ENCODE assay signal across 1 cellular context in genomic region chr1:84506002-84506728, GRCh38.
TF ChIP-seq lines count a peak whose summit lies in the region.

Gene GNG5 (minus strand): TSS chr1:84506581. CDS start chr1:84506091, 490 bp downstream.
Gene SPATA1 (plus strand): TSS chr1:84506386. CDS start chr1:84516360, 9,974 bp downstream.

TF ChIP-seq in HepG2, 621 proteins besides CTCF, POLR2A, EP300 and RAD21 (continued from another document):
- TF ChIP-seq ZNF878 (CRISPR knock-in tag; IDR thresholded peaks at IDR 0.05) (peak; percentile 94), MEIS1 (CRISPR knock-in tag; IDR thresholded peaks at IDR 0.05; ENCODE audit: borderline replicate concordance) (no peak), POGZ (CRISPR knock-in tag; IDR thresholded peaks at IDR 0.05) (peak; percentile 36; the same call in 1 of the 2 replicates), ZNF12 (CRISPR knock-in tag; IDR thresholded peaks at IDR 0.05) (peak; percentile 50; the same call in 1 of the 2 replicates), SALL2 (CRISPR knock-in tag; IDR thresholded peaks at IDR 0.05) (0 out of 2 replicates have a peak, but pooled peaks have one; percentile 44), ZNF562 (CRISPR knock-in tag; IDR thresholded peaks at IDR 0.05; ENCODE audit: borderline replicate concordance) (no peak), ZNF274 (CRISPR knock-in tag; IDR thresholded peaks at IDR 0.05) (no peak), ZNF75D (CRISPR knock-in tag; IDR thresholded peaks at IDR 0.05; ENCODE audit: borderline replicate concordance) (0 out of 2 replicates have a peak, but pooled peaks have one; percentile 36), ZNF788 (CRISPR knock-in tag; IDR thresholded peaks at IDR 0.05; ENCODE audit: borderline replicate concordance) (peak; percentile 54; the same call in 1 of the 2 replicates), HNRNPL (IDR thresholded peaks at IDR 0.05; ENCODE audit: low read depth, low read length) (peak; percentile 20; the same call in 1 of the 2 replicates), ZNF781 (CRISPR knock-in tag; IDR thresholded peaks at IDR 0.05; ENCODE audit: borderline replicate concordance, not compliant biosample characterization) (no peak), DNMT3B (CRISPR knock-in tag; conservative IDR thresholded peaks at IDR 0.05) (peak; percentile 22; the same call in 1 of the 2 replicates), NR2F6 (IDR thresholded peaks at IDR 0.05) (peak; percentile 67), NR2F6 (CRISPR knock-in tag; IDR thresholded peaks at IDR 0.05) (peak; percentile 66), IRX3 (CRISPR knock-in tag; IDR thresholded peaks at IDR 0.05; ENCODE audit: borderline replicate concordance, low read depth) (0 out of 2 replicates have a peak, but pooled peaks have one; percentile 50), NR2F2 (IDR thresholded peaks at IDR 0.05; ENCODE audit: borderline replicate concordance, low read depth) (peak; percentile 43; the same call in 1 of the 2 replicates), MEF2D (CRISPR knock-in tag; IDR thresholded peaks at IDR 0.05) (no peak; the same call in 1 of the 2 replicates), ZNF710 (CRISPR knock-in tag; IDR thresholded peaks at IDR 0.05; ENCODE audit: borderline replicate concordance) (peak; percentile 77; the same call in 1 of the 2 replicates), HDAC1 (CRISPR knock-in tag; IDR thresholded peaks at IDR 0.05) (peak; percentile 53), MED13 (CRISPR knock-in tag; IDR thresholded peaks at IDR 0.05) (peak; percentile 20; the same call in 1 of the 2 replicates), ESRRA (CRISPR knock-in tag; IDR thresholded peaks at IDR 0.05; ENCODE audit: low read depth) (0 out of 2 replicates have a peak, but pooled peaks have one; percentile 9), PHB2 (IDR thresholded peaks at IDR 0.05; ENCODE audit: partially characterized antibody) (no peak), HDAC6 (IDR thresholded peaks at IDR 0.05; ENCODE audit: low read depth, low read length) (no peak), FOXC1 (CRISPR knock-in tag; IDR thresholded peaks at IDR 0.05; ENCODE audit: borderline replicate concordance) (peak; percentile 62; the same call in 1 of the 2 replicates), PITX1 (CRISPR knock-in tag; IDR thresholded peaks at IDR 0.05) (peak; percentile 15; the same call in 1 of the 2 replicates), GABPB1 (CRISPR knock-in tag; IDR thresholded peaks at IDR 0.05) (peak; percentile 81)
- TF ChIP-seq, protein P1, sequence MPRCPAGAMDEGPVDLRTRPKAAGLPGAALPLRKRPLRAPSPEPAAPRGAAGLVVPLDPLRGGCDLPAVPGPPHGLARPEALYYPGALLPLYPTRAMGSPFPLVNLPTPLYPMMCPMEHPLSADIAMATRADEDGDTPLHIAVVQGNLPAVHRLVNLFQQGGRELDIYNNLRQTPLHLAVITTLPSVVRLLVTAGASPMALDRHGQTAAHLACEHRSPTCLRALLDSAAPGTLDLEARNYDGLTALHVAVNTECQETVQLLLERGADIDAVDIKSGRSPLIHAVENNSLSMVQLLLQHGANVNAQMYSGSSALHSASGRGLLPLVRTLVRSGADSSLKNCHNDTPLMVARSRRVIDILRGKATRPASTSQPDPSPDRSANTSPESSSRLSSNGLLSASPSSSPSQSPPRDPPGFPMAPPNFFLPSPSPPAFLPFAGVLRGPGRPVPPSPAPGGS (CRISPR knock-in tag; IDR thresholded peaks at IDR 0.05), result peak; percentile 52; the same call in 1 of the 2 replicates
- TF ChIP-seq, protein P2, sequence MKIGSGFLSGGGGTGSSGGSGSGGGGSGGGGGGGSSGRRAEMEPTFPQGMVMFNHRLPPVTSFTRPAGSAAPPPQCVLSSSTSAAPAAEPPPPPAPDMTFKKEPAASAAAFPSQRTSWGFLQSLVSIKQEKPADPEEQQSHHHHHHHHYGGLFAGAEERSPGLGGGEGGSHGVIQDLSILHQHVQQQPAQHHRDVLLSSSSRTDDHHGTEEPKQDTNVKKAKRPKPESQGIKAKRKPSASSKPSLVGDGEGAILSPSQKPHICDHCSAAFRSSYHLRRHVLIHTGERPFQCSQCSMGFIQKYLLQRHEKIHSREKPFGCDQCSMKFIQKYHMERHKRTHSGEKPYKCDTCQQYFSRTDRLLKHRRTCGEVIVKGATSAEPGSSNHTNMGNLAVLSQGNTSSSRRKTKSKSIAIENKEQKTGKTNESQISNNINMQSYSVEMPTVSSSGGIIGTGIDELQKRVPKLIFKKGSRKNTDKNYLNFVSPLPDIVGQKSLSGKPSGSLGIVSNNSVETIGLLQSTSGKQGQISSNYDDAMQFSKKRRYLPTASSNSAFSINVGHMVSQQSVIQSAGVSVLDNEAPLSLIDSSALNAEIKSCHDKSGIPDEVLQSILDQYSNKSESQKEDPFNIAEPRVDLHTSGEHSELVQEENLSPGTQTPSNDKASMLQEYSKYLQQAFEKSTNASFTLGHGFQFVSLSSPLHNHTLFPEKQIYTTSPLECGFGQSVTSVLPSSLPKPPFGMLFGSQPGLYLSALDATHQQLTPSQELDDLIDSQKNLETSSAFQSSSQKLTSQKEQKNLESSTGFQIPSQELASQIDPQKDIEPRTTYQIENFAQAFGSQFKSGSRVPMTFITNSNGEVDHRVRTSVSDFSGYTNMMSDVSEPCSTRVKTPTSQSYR (CRISPR knock-in tag; IDR thresholded peaks at IDR 0.05; ENCODE audit: borderline replicate concordance), result peak; percentile 55
- TF ChIP-seq, protein P3, sequence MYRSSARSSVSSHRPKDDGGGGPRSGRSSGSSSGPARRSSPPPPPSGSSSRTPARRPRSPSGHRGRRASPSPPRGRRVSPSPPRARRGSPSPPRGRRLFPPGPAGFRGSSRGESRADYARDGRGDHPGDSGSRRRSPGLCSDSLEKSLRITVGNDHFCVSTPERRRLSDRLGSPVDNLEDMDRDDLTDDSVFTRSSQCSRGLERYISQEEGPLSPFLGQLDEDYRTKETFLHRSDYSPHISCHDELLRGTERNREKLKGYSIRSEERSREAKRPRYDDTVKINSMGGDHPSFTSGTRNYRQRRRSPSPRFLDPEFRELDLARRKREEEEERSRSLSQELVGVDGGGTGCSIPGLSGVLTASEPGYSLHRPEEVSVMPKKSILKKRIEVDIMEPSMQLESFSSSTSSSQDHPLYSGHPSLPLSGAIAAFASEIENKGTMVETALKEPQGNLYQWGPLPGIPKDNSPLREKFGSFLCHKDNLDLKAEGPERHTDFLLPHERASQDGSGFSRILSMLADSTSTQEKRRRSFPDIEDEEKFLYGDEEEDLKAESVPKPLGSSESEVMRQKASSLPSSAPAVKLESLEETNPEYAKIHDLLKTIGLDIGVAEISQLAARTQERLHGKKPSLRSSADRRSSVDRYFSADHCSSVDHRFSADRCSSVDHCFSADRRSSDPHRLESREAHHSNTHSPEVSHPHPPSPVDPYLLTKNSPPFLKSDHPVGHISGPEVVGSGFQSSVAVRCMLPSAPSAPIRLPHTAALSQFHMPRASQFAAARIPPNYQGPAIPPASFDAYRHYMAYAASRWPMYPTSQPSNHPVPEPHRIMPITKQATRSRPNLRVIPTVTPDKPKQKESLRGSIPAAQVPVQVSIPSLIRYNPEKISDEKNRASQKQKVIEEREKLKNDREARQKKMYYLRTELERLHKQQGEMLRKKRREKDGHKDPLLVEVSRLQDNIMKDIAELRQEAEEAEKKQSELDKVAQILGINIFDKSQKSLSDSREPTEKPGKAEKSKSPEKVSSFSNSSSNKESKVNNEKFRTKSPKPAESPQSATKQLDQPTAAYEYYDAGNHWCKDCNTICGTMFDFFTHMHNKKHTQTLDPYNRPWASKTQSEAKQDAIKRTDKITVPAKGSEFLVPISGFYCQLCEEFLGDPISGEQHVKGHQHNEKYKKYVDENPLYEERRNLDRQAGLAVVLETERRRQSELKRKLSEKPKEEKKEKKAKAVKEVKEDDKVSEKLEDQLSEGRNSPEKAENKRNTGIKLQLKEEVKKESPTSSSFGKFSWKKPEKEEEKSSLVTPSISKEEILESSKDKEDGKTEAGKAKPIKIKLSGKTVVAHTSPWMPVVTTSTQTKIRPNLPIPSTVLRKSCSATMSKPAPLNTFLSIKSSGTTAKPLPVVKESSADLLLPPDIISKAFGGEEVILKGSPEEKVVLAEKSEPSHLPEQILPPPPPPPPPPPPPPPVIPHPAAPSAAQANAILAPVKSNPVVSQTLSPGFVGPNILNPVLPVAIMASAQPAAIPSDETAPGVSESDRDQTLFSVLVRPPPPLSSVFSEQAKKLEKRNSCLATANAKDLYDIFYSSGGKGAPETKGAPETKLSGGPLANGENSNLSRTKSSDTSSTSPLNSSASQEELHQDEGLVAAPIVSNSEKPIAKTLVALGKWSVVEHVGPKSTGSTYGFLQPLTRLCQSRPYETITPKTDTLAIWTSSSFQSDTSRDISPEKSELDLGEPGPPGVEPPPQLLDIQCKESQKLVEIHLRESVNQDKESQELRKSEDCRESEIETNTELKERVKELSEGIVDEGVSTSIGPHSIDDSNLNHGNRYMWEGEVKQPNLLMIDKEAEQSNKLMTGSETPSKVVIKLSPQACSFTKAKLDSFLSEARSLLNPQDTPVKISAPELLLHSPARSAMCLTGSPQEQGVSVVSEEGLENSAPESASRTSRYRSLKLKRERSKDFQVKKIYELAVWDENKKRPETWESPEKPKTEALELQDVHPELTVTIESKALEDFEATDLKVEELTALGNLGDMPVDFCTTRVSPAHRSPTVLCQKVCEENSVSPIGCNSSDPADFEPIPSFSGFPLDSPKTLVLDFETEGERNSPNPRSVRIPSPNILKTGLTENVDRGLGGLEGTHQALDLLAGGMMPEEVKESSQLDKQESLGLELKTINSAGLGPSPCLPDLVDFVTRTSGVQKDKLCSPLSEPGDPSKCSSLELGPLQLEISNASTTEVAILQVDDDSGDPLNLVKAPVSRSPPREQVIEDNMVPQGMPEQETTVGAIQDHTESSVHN (CRISPR knock-in tag; IDR thresholded peaks at IDR 0.05), result no peak
